Comparison of ENCODE assay signal across 19 cellular contexts in the genomic region with DNA sequence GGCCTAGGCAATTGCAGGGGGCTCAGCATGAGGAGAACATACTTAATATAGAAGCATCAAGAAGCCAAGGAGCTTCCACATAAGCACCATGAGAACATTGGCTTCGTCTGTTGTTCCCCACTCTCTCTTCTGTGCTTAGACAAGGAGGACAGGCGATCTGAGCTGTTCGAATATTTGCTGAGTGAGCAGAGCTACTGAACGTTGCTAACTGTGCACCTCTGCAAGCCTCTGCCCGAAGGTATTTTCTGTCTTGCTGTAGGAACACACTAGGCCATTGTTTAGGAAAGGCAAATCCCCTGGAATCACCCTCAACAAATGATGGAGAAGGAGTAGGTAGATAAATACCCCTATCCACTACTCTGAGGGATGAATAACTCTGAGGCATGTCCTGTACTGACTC.
DNase-seq lines count a peak whose midpoint lies in the region; ATAC-seq and TF ChIP-seq lines count a peak whose summit lies in the region.
"Had no signal": no experiment of that assay in that cellular context is flagged by ENCODE, and none has a peak within 500 bp of the region (broad histone marks: within the 10 kb centered on the region; RNA-seq: fewer than 3 reads in every experiment).

No MANE protein-coding gene starts in this region.

- CTCF ChIA-PET in PC-9 (lab: Charles Lee): no interaction called here

- TF ChIP-seq CTCF in GM23338 (conservative IDR thresholded peaks at IDR 0.05; ENCODE audit: low read depth in 2 of 2): no peak
- no peak for TF ChIP-seq CTCF in PC-9 (conservative IDR thresholded peaks at IDR 0.05)
- no peak for TF ChIP-seq CTCF in dorsolateral prefrontal cortex (IDR thresholded peaks at IDR 0.05 in 54 of 56, conservative IDR thresholded peaks at IDR 0.05 in 2 of 56; ENCODE audit: low read depth in 1 of 56, partially characterized antibody in 56 of 56)

- no peak overlapping the region for H3K4me3 Mint-ChIP-seq in GM23338
- H3K4me3 Mint-ChIP-seq: B cell; CD4-positive, alpha-beta T cell; CD8-positive, alpha-beta T cell had no signal

- H4K20me1 ChIP-seq in GM23338 (replicated peaks; ENCODE audit: insufficient read depth) (no peaks in the 10 kb centered on the region), PC-9 (ENCODE audit: insufficient read depth) (no peaks in the 10 kb centered on the region)
- H4K20me1 ChIP-seq: BLaER1 treated with 17β-estradiol and CSF1 and Interleukin-3, amounts not matched to agents 10 nM and 100 nM had no signal

- intact Hi-C loops in PC-9 (cut with micrococcal nuclease; ENCODE audit: unreplicated experiment): no loop called here
- intact Hi-C loops in dorsolateral prefrontal cortex (cut with DNase I): no loop called here

- H3K4me2 ChIP-seq in GM23338 (no peak overlapping the region), PC-9 (no peak overlapping the region)
- H3K4me2 ChIP-seq: BLaER1 treated with 17β-estradiol and CSF1 and Interleukin-3, amounts not matched to agents 10 nM and 100 nM had no signal

- H3K4me1 ChIP-seq in GM23338 (ENCODE audit: insufficient read depth) (no peaks in the 10 kb centered on the region), PC-9 (replicated peaks; ENCODE audit: insufficient read depth) (no peaks in the 10 kb centered on the region)
- H3K4me1 ChIP-seq: Caco-2 had no signal

- DNase-seq in GM23338 (ENCODE audit: low spot score) (no peak), NCI-H1048 (lab: John Stamatoyannopoulos, UW) (peak; percentile 22), PC-9 (no peak), islet precursor cell (peak; percentile 58), dorsolateral prefrontal cortex (no peak), NCI-H2196 (lab: John Stamatoyannopoulos, UW; ENCODE audit: unreplicated experiment) (no peak)
- DNase-seq: 8988T; Calu3; CD4-positive, alpha-beta T cell; CD8-positive, alpha-beta T cell; DND-41; EL; GDM1 had no signal

- H3K27ac Mint-ChIP-seq in GM23338: no peak overlapping the region
- H3K27ac Mint-ChIP-seq: B cell; CD4-positive, alpha-beta T cell; CD8-positive, alpha-beta T cell had no signal

- H3K9me2 ChIP-seq in GM23338 (ENCODE audit: insufficient read depth) (no peaks in the 10 kb centered on the region), PC-9 (ENCODE audit: insufficient read depth) (no peaks in the 10 kb centered on the region)

- no peaks in the 10 kb centered on the region for H3K9me3 ChIP-seq in PC-9 (ENCODE audit: insufficient read depth, low read depth)
- H3K9me3 ChIP-seq: BLaER1 treated with 17β-estradiol and CSF1 and Interleukin-3, amounts not matched to agents 10 nM and 100 nM; Caco-2 had no signal

- no peaks in the 10 kb centered on the region for H3K27me3 Mint-ChIP-seq in GM23338 (ENCODE audit: insufficient read depth, low read depth, poor library complexity)
- H3K27me3 Mint-ChIP-seq: B cell; CD4-positive, alpha-beta T cell had no signal

- no peak overlapping the region for H3K27ac ChIP-seq in GM23338 (ENCODE audit: low read depth)
- H3K27ac ChIP-seq in PC-9: no peak overlapping the region
- H3K27ac ChIP-seq in dorsolateral prefrontal cortex: no peak overlapping the region
- H3K27ac ChIP-seq: BLaER1 treated with 17β-estradiol and CSF1 and Interleukin-3, amounts not matched to agents 10 nM and 100 nM; C4-2B had no signal

- POLR2A ChIA-PET in PC-9 (lab: Charles Lee; ENCODE audit: unreplicated experiment): no interaction called here

- H2AFZ ChIP-seq in GM23338 (peak overlapping the region; percentile 43; the same call in 1 of the 2 replicates), PC-9 (0 out of 2 replicates have a peak overlapping the region, but pooled peaks have one; percentile 39)

- no TSS peak for BruUV-seq in PC-9 (replicated peaks; lab: Mats Ljungman, UMichigan)

- no peaks in the 10 kb centered on the region for H3K9me3 Mint-ChIP-seq in GM23338

- H3K4me1 Mint-ChIP-seq in GM23338: no peaks in the 10 kb centered on the region
- H3K4me1 Mint-ChIP-seq: B cell had no signal

- no peaks in the 10 kb centered on the region for H3K36me3 Mint-ChIP-seq in GM23338 (ENCODE audit: low read depth)
- H3K36me3 Mint-ChIP-seq: CD8-positive, alpha-beta T cell had no signal

- H3K4me3 ChIP-seq in GM23338 (no peak overlapping the region), PC-9 (no peak overlapping the region), dorsolateral prefrontal cortex (no peak overlapping the region)
- H3K4me3 ChIP-seq: BLaER1 treated with 17β-estradiol and CSF1 and Interleukin-3, amounts not matched to agents 10 nM and 100 nM; GM12878 had no signal

- H3K79me2 ChIP-seq in GM23338 (replicated peaks; ENCODE audit: insufficient read depth) (no peaks in the 10 kb centered on the region), PC-9 (ENCODE audit: low read depth) (no peaks in the 10 kb centered on the region)

- ATAC-seq in GM23338: no peak
- ATAC-seq in HG03442 (IDR thresholded peaks at IDR 0.05; ENCODE audit: unreplicated experiment): no peak
- ATAC-seq: CD8-positive, alpha-beta T cell had no signal

- H3K36me3 ChIP-seq in GM23338 (ENCODE audit: insufficient read depth) (no peaks in the 10 kb centered on the region), PC-9 (ENCODE audit: low read depth) (no peaks in the 10 kb centered on the region)
- H3K36me3 ChIP-seq: BLaER1 treated with 17β-estradiol and CSF1 and Interleukin-3, amounts not matched to agents 10 nM and 100 nM had no signal

- H3F3A ChIP-seq in GM23338 (replicated peaks; ENCODE audit: low read depth) (no peaks in the 10 kb centered on the region), PC-9 (ENCODE audit: insufficient read depth, low read depth) (no peaks in the 10 kb centered on the region)

- H3K27me3 ChIP-seq in GM23338 (ENCODE audit: insufficient read depth) (no peaks in the 10 kb centered on the region), PC-9 (ENCODE audit: insufficient read depth, low read depth) (no peaks in the 10 kb centered on the region), dorsolateral prefrontal cortex (no peaks in the 10 kb centered on the region)
- H3K27me3 ChIP-seq: BLaER1 treated with 17β-estradiol and CSF1 and Interleukin-3, amounts not matched to agents 10 nM and 100 nM had no signal

TF ChIP-seq in GM23338, 12 proteins besides CTCF, POLR2A, EP300 and RAD21 (continues in another document):
- TF ChIP-seq STAT1 (IDR thresholded peaks at IDR 0.05; ENCODE audit: unreplicated experiment) (no peak), POLR2AphosphoS5 (IDR thresholded peaks at IDR 0.05; ENCODE audit: low read depth) (no peak), NANOG (IDR thresholded peaks at IDR 0.05; ENCODE audit: borderline replicate concordance) (no peak), CREB1 (CRISPR knock-in tag; IDR thresholded peaks at IDR 0.05; ENCODE audit: low read depth) (no peak), ZNF331 (CRISPR knock-in tag; IDR thresholded peaks at IDR 0.05; ENCODE audit: low read depth) (no peak)
- TF ChIP-seq, protein P1, sequence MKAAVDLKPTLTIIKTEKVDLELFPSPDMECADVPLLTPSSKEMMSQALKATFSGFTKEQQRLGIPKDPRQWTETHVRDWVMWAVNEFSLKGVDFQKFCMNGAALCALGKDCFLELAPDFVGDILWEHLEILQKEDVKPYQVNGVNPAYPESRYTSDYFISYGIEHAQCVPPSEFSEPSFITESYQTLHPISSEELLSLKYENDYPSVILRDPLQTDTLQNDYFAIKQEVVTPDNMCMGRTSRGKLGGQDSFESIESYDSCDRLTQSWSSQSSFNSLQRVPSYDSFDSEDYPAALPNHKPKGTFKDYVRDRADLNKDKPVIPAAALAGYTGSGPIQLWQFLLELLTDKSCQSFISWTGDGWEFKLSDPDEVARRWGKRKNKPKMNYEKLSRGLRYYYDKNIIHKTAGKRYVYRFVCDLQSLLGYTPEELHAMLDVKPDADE (IDR thresholded peaks at IDR 0.05): no peak
- TF ChIP-seq, protein P2, sequence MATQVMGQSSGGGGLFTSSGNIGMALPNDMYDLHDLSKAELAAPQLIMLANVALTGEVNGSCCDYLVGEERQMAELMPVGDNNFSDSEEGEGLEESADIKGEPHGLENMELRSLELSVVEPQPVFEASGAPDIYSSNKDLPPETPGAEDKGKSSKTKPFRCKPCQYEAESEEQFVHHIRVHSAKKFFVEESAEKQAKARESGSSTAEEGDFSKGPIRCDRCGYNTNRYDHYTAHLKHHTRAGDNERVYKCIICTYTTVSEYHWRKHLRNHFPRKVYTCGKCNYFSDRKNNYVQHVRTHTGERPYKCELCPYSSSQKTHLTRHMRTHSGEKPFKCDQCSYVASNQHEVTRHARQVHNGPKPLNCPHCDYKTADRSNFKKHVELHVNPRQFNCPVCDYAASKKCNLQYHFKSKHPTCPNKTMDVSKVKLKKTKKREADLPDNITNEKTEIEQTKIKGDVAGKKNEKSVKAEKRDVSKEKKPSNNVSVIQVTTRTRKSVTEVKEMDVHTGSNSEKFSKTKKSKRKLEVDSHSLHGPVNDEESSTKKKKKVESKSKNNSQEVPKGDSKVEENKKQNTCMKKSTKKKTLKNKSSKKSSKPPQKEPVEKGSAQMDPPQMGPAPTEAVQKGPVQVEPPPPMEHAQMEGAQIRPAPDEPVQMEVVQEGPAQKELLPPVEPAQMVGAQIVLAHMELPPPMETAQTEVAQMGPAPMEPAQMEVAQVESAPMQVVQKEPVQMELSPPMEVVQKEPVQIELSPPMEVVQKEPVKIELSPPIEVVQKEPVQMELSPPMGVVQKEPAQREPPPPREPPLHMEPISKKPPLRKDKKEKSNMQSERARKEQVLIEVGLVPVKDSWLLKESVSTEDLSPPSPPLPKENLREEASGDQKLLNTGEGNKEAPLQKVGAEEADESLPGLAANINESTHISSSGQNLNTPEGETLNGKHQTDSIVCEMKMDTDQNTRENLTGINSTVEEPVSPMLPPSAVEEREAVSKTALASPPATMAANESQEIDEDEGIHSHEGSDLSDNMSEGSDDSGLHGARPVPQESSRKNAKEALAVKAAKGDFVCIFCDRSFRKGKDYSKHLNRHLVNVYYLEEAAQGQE (IDR thresholded peaks at IDR 0.05; ENCODE audit: unreplicated experiment): no peak

Comparison
In these comparisons a context has a peak if more than half of its experiments do, and no peak if none do; other contexts are left out.
1. DNase-seq: peak in NCI-H1048 (single experiment) and islet precursor cell (single experiment); none in GM23338 (single experiment), PC-9 (0 of 2), dorsolateral prefrontal cortex (0 of 10) and NCI-H2196 (single experiment).